Comparison of ENCODE assay signal across 22 cellular contexts in the genomic region with DNA sequence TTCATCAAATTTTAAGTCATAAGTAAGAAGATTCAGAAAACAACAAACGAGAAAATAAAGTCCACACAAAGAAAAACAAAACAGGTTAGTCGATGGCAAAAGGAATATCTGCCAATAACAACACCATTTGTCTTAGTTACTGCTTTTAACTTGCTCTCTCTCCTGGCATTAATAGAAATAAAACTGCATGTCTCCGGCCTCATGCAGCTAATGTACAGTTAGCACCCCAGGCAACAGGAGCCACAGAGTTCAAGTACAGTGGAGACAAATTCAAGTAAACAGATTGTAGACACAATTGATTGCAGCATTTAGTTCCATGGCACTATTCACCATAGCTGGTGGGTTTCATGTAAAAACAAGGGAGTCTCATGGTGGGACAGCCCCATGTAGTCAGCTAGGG. TPM values are rescaled to one million over a fixed set of nuclear protein-coding genes. Genes with fewer than 3 reads are reported as not detected.
DNase-seq lines count a peak whose midpoint lies in the region; FAIRE-seq and TF ChIP-seq lines count a peak whose summit lies in the region.
"Had no signal": no experiment of that assay in that cellular context is flagged by ENCODE, and none has a peak within 500 bp of the region (broad histone marks: within the 10 kb centered on the region; RNA-seq: fewer than 3 reads in every experiment).

No MANE protein-coding gene starts in this region.

- no peak overlapping the region for H3K4me3 ChIP-seq in kidney (ENCODE audit: low read length in 2 of 2)
- no peak overlapping the region for H3K4me3 ChIP-seq in PC-9
- H3K4me3 ChIP-seq in left ventricle myocardium inferior, result no peak overlapping the region
- H3K4me3 ChIP-seq: GM12878 had no signal

- intact Hi-C loops in kidney (cut with DNase I) (no loop called here), PC-9 (cut with micrococcal nuclease; ENCODE audit: unreplicated experiment) (no loop called here), left ventricle myocardium inferior (cut with micrococcal nuclease) (no loop called here)

- H3K9ac ChIP-seq in kidney (ENCODE audit: low read length in 2 of 2), result no peak overlapping the region

- H3K36me3 ChIP-seq in kidney (ENCODE audit: control insufficient read depth in 1 of 2, insufficient read depth in 2 of 2, low read length in 2 of 2) (no peaks in the 10 kb centered on the region), PC-9 (ENCODE audit: low read depth) (no peaks in the 10 kb centered on the region), left ventricle myocardium inferior (no peaks in the 10 kb centered on the region)
- H3K36me3 ChIP-seq: BE2C had no signal

- H3K27ac ChIP-seq in kidney (ENCODE audit: low read depth in 2 of 2, low read length in 2 of 2), result peak overlapping the region; percentile 2 to 10
- no peak overlapping the region for H3K27ac ChIP-seq in PC-9
- no peak overlapping the region for H3K27ac ChIP-seq in left ventricle myocardium inferior (replicated peaks)

- POLR2A ChIA-PET in PC-9 (lab: Charles Lee; ENCODE audit: unreplicated experiment), result no interaction called here

- DNase-seq in NCI-H345 treated with DMSO at 0.1 percent for 48 hours (lab: John Stamatoyannopoulos, UW; ENCODE audit: unreplicated experiment), result peak; percentile 3
- DNase-seq in NCI-H345 (lab: John Stamatoyannopoulos, UW), result no peak
- DNase-seq in NCI-H2227 (lab: John Stamatoyannopoulos, UW; ENCODE audit: unreplicated experiment), result peak; percentile 21
- DNase-seq in kidney, result no peak
- no peak for DNase-seq in NCI-H2196 (lab: John Stamatoyannopoulos, UW; ENCODE audit: unreplicated experiment)
- no peak for DNase-seq in PC-9
- no peak for DNase-seq in left ventricle myocardium inferior
- DNase-seq: ACHN; BE2C; C1 segment of cervical spinal cord; Caco-2; CD4-positive, CD25-positive, alpha-beta regulatory T cell; CD8-positive, alpha-beta memory T cell; DMS53; DND-41; EL; GOT3; H7 had no signal

- H3K9me3 ChIP-seq in kidney (ENCODE audit: control insufficient read depth in 1 of 2, low read length in 2 of 2) (peaks cover 0 to under 1% of the 10 kb centered on the region in 2 donors), PC-9 (ENCODE audit: insufficient read depth, low read depth) (no peaks in the 10 kb centered on the region), left ventricle myocardium inferior (replicated peaks) (no peaks in the 10 kb centered on the region)
- H3K9me3 ChIP-seq: BE2C, Caco-2 had no signal

- CTCF ChIA-PET in PC-9 (lab: Charles Lee), result no interaction called here

- TF ChIP-seq CTCF in kidney (IDR thresholded peaks at IDR 0.05; ENCODE audit: borderline replicate concordance, extremely low read depth, insufficient read depth) (no peak), PC-9 (conservative IDR thresholded peaks at IDR 0.05) (no peak), left ventricle myocardium inferior (IDR thresholded peaks at IDR 0.05; ENCODE audit: borderline replicate concordance) (no peak)

- no peaks in the 10 kb centered on the region for H3F3A ChIP-seq in PC-9 (ENCODE audit: insufficient read depth, low read depth)

- no peaks in the 10 kb centered on the region for H4K20me1 ChIP-seq in PC-9 (ENCODE audit: insufficient read depth)

- BruUV-seq in PC-9 (replicated peaks; lab: Mats Ljungman, UMichigan), result no TSS peak

- no peak overlapping the region for H2AFZ ChIP-seq in PC-9

- no peaks in the 10 kb centered on the region for H3K79me2 ChIP-seq in PC-9 (ENCODE audit: low read depth)

- no peaks in the 10 kb centered on the region for H3K9me2 ChIP-seq in PC-9 (ENCODE audit: insufficient read depth)

- FAIRE-seq in kidney (lab: Jason Lieb, UNC), result no peak
- FAIRE-seq: A204.1, GM12878, HepG2 had no signal

- no peak overlapping the region for H3K4me2 ChIP-seq in PC-9

- H3K27me3 ChIP-seq in PC-9 (ENCODE audit: insufficient read depth, low read depth) (0 out of 2 replicates have a peak, but pooled peaks cover 3% of the 10 kb centered on the region), left ventricle myocardium inferior (ENCODE audit: low read depth) (no peaks in the 10 kb centered on the region)
- H3K27me3 ChIP-seq: BE2C had no signal

- H3K4me1 ChIP-seq in kidney (ENCODE audit: control insufficient read depth in 1 of 2, insufficient read depth in 1 of 2, low read depth in 1 of 2, low read length in 2 of 2), result peaks cover 14 to 16% of the 10 kb centered on the region in 2 donors
- peaks cover 9% of the 10 kb centered on the region for H3K4me1 ChIP-seq in PC-9 (replicated peaks; ENCODE audit: insufficient read depth)
- H3K4me1 ChIP-seq in left ventricle myocardium inferior, result no peaks in the 10 kb centered on the region
- H3K4me1 ChIP-seq: BE2C, Caco-2 had no signal

RNA-seq across cellular contexts. Expression of gene SUSD4, which starts 33.5 kb away (rescaled TPM):
- total RNA-seq in kidney (14.0 TPM), PC-9 (2021) (2.0 and 3.2 TPM in 2 replicates), left ventricle myocardium inferior (2.5 TPM)
- 23.7 TPM for polyA plus RNA-seq in kidney (ENCODE audit: insufficient read depth, low read depth, low replicate concordance)
- total RNA-seq: G401, HepG2 had no signal
- polyA plus RNA-seq: HepG2 had no signal

Comparison
In these comparisons a context has a peak if more than half of its experiments do, and no peak if none do; other contexts are left out.
1. DNase-seq: peak in NCI-H345 treated with DMSO at 0.1 percent for 48 hours (single experiment) and NCI-H2227 (single experiment); none in NCI-H345 (single experiment), kidney (single experiment), NCI-H2196 (single experiment), PC-9 (0 of 2) and left ventricle myocardium inferior (single experiment).
2. H3K27ac ChIP-seq: peak in kidney (2 of 2); none in PC-9 (single experiment) and left ventricle myocardium inferior (single experiment).